Comparison of ENCODE assay signal across 21 cellular contexts in genomic region chr1:12570291-12570690, GRCh38. TPM values are rescaled to one million over a fixed set of nuclear protein-coding genes. Genes with fewer than 3 reads are reported as not detected.
DNase-seq lines count a peak whose midpoint lies in the region; ATAC-seq, FAIRE-seq and TF ChIP-seq lines count a peak whose summit lies in the region.
"Had no signal": no experiment of that assay in that cellular context is flagged by ENCODE, and none has a peak within 500 bp of the region (broad histone marks: within the 10 kb centered on the region; RNA-seq: fewer than 3 reads in every experiment).

No MANE protein-coding gene starts in this region.

- H3K9me3 ChIP-seq in H9 (ENCODE audit: control insufficient read depth, low read depth, low read length) (no peaks in the 10 kb centered on the region), gastroesophageal sphincter (no peaks in the 10 kb centered on the region)
- H3K9me3 ChIP-seq: BLaER1, SJSA1 had no signal

- no peaks in the 10 kb centered on the region for H3K23me2 ChIP-seq in H9 (ENCODE audit: insufficient read length, low read depth, low read length, poor library complexity, severe bottlenecking)

- H3K4me3 ChIP-seq in gastroesophageal sphincter: no peak overlapping the region
- H3K4me3 ChIP-seq: BLaER1, SJSA1 had no signal

- DNase-seq in H9 (no peak), type B pancreatic cell (ENCODE audit: extremely low spot score, unreplicated experiment) (no peak), frontal cortex (ENCODE audit: low spot score in 2 of 2) (no peak), COLO668 (lab: John Stamatoyannopoulos, UW; ENCODE audit: unreplicated experiment) (no peak), GM03348 (ENCODE audit: low spot score) (no peak)
- no peak for DNase-seq in activated CD8-positive, alpha-beta T cell treated with anti-CD3 and anti-CD28 coated beads, Interleukin-2, amount 10 ng/mL, durations not matched to agents 7 days and 5 days
- DNase-seq: ACHN; CD4-positive, alpha-beta T cell; HFFc6; Kasumi-1; NCI-H1417; NCI-H187; NCI-H446 treated with DMSO at 0.1 percent for 48 hours; NCI-H526 treated with DMSO at 0.1 percent for 48 hours; OCI-M1 had no signal

- WGBS in H9 (ENCODE audit: extremely low coverage, insufficient read length, low lambda C conversion rate): no CpG with 5 or more reads among the region's 5 CpGs
- 94 to 100% methylated on average over 1 to 2 of the region's 5 CpGs for WGBS in gastroesophageal sphincter (ENCODE audit: low coverage in 1 of 2), 2 donors

- H2BK120ac ChIP-seq in H9 (ENCODE audit: low read depth, low read length, poor library complexity, severe bottlenecking): no peak overlapping the region

- H2BK15ac ChIP-seq in H9 (ENCODE audit: low read depth, low read length): no peak overlapping the region

- H3K9me3 Mint-ChIP-seq in H9: no peaks in the 10 kb centered on the region
- peaks cover 4% of the 10 kb centered on the region for H3K9me3 Mint-ChIP-seq in activated CD8-positive, alpha-beta T cell treated with anti-CD3 and anti-CD28 coated beads, Interleukin-2, amount 10 ng/mL, durations not matched to agents 7 days and 5 days (ENCODE audit: insufficient read depth)
- H3K9me3 Mint-ChIP-seq in type B pancreatic cell: no peaks in the 10 kb centered on the region
- H3K9me3 Mint-ChIP-seq: CD4-positive, alpha-beta T cell; HFFc6 had no signal

- no peak overlapping the region for H3T11ph ChIP-seq in H9 (ENCODE audit: low read length)

- H3K4me3 Mint-ChIP-seq in H9 (no peak overlapping the region), type B pancreatic cell (no peak overlapping the region)
- H3K4me3 Mint-ChIP-seq in activated CD8-positive, alpha-beta T cell treated with anti-CD3 and anti-CD28 coated beads, Interleukin-2, amount 10 ng/mL, durations not matched to agents 7 days and 5 days: no peak overlapping the region
- H3K4me3 Mint-ChIP-seq: CD4-positive, alpha-beta T cell; HFFc6 had no signal

- no peak for FAIRE-seq in frontal cortex (lab: Jason Lieb, UNC)
- FAIRE-seq: G401.6, H54 had no signal

- H2BK12ac ChIP-seq in H9 (ENCODE audit: insufficient read length, low read depth, low read length): no peak overlapping the region

- H3K27me3 ChIP-seq in H9 (ENCODE audit: insufficient read depth, low read length) (no peaks in the 10 kb centered on the region), gastroesophageal sphincter (no peaks in the 10 kb centered on the region)
- H3K27me3 ChIP-seq: BLaER1, SJSA1 had no signal

- no peak overlapping the region for H3K14ac ChIP-seq in H9 (ENCODE audit: insufficient read depth, low read length)

- TF ChIP-seq CTCF in H9 (conservative IDR thresholded peaks at IDR 0.05) (no peak), gastroesophageal sphincter (IDR thresholded peaks at IDR 0.05) (no peak), type B pancreatic cell (conservative IDR thresholded peaks at IDR 0.05) (no peak)

- no peaks in the 10 kb centered on the region for H4K20me1 ChIP-seq in H9 (ENCODE audit: control insufficient read depth, insufficient read depth, insufficient read length)
- H4K20me1 ChIP-seq: BLaER1 had no signal

- H3K56ac ChIP-seq in H9 (ENCODE audit: insufficient read length, low read depth, low read length): no peak overlapping the region

- H2BK5ac ChIP-seq in H9 (ENCODE audit: insufficient read length, low read length): no peak overlapping the region

- ATAC-seq in activated CD8-positive, alpha-beta T cell treated with anti-CD3 and anti-CD28 coated beads, Interleukin-2, amount 10 ng/mL, durations not matched to agents 7 days and 5 days: no peak
- no peak for ATAC-seq in gastroesophageal sphincter
- ATAC-seq: Right ventricle myocardium inferior had no signal

- H4K5ac ChIP-seq in H9 (ENCODE audit: insufficient read length, low read depth, low read length): no peak overlapping the region

- no peaks in the 10 kb centered on the region for H3K79me2 ChIP-seq in H9 (ENCODE audit: insufficient read depth, low read length)

- no peak overlapping the region for H3K9ac ChIP-seq in H9 (ENCODE audit: extremely low read depth, insufficient read length, low read length)
- H3K9ac ChIP-seq: BLaER1 had no signal

- no peak overlapping the region for H3K4ac ChIP-seq in H9 (ENCODE audit: low read depth, low read length)

- no peak for TF ChIP-seq EP300 in gastroesophageal sphincter (IDR thresholded peaks at IDR 0.05)

- no peak overlapping the region for H2AFZ ChIP-seq in H9 (ENCODE audit: low read length)

- peak overlapping the region; percentile 34 to 79 (median 51); a peak in 3 of 7 replicates for H3K27ac Mint-ChIP-seq in H9
- H3K27ac Mint-ChIP-seq in activated CD8-positive, alpha-beta T cell treated with anti-CD3 and anti-CD28 coated beads, Interleukin-2, amount 10 ng/mL, durations not matched to agents 7 days and 5 days: peak overlapping the region; percentile 43
- H3K27ac Mint-ChIP-seq in type B pancreatic cell: peak overlapping the region; percentile 63
- H3K27ac Mint-ChIP-seq: HFFc6 had no signal

- H3K18ac ChIP-seq in H9 (ENCODE audit: insufficient read length, low read depth, low read length): no peak overlapping the region

- H4K8ac ChIP-seq in H9 (replicated peaks; ENCODE audit: insufficient read length, low read depth, low read length): no peak overlapping the region

- TF ChIP-seq POLR2A in gastroesophageal sphincter (IDR thresholded peaks at IDR 0.05): no peak

- no peaks in the 10 kb centered on the region for H3K79me1 ChIP-seq in H9 (ENCODE audit: insufficient read depth, low read depth, low read length, poor library complexity, severe bottlenecking)

- H3K36me3 Mint-ChIP-seq in H9 (ENCODE audit: insufficient read depth in 1 of 3, low read depth in 3 of 3) (peaks cover 5 to 71% (median 67%) of the 10 kb centered on the region in 3 experiments), type B pancreatic cell (peaks cover 35% of the 10 kb centered on the region)
- H3K36me3 Mint-ChIP-seq in activated CD8-positive, alpha-beta T cell treated with anti-CD3 and anti-CD28 coated beads, Interleukin-2, amount 10 ng/mL, durations not matched to agents 7 days and 5 days (ENCODE audit: low read depth): peaks cover 79% of the 10 kb centered on the region

- H3K4me1 Mint-ChIP-seq in H9: no peaks in the 10 kb centered on the region
- no peaks in the 10 kb centered on the region for H3K4me1 Mint-ChIP-seq in activated CD8-positive, alpha-beta T cell treated with anti-CD3 and anti-CD28 coated beads, Interleukin-2, amount 10 ng/mL, durations not matched to agents 7 days and 5 days (ENCODE audit: low read depth)
- no peaks in the 10 kb centered on the region for H3K4me1 Mint-ChIP-seq in type B pancreatic cell (ENCODE audit: unreplicated experiment)

- no peak overlapping the region for H3K27ac ChIP-seq in H9 (ENCODE audit: insufficient read length, low read depth, low read length)
- H3K27ac ChIP-seq in gastroesophageal sphincter: peak overlapping the region in 3 of 4 donors; percentile 32 to 64 (median 54)
- H3K27ac ChIP-seq: BLaER1, SJSA1 had no signal

- H3K27me3 Mint-ChIP-seq in H9 (ENCODE audit: low read depth) (no peaks in the 10 kb centered on the region; the same call in 1 of the 2 replicates), type B pancreatic cell (no peaks in the 10 kb centered on the region)
- H3K27me3 Mint-ChIP-seq in activated CD8-positive, alpha-beta T cell treated with anti-CD3 and anti-CD28 coated beads, Interleukin-2, amount 10 ng/mL, durations not matched to agents 7 days and 5 days (ENCODE audit: low read depth): no peaks in the 10 kb centered on the region
- H3K27me3 Mint-ChIP-seq: CD4-positive, alpha-beta T cell had no signal

- POLR2A ChIA-PET in activated CD8-positive, alpha-beta T cell treated with anti-CD3 and anti-CD28 coated beads, Interleukin-2, amount 10 ng/mL, durations not matched to agents 7 days and 5 days (lab: Charles Lee): no interaction called here

- H2BK20ac ChIP-seq in H9 (ENCODE audit: low read depth, low read length, poor library complexity, severe bottlenecking): no peak overlapping the region

- H3K36me3 ChIP-seq in gastroesophageal sphincter: peaks cover 0 to 95% of the 10 kb centered on the region in 2 donors
- H3K36me3 ChIP-seq: SJSA1 had no signal

- H3K23ac ChIP-seq in H9 (ENCODE audit: insufficient read length, low read depth, low read length): no peak overlapping the region

- H4K91ac ChIP-seq in H9 (ENCODE audit: insufficient read length, low read depth, low read length): no peak overlapping the region

- H3K4me1 ChIP-seq in H9 (ENCODE audit: insufficient read depth, low read length) (no peaks in the 10 kb centered on the region), gastroesophageal sphincter (peaks cover 0 to 50% (median 2%) of the 10 kb centered on the region in 3 donors)

- H3K4me2 ChIP-seq in H9 (ENCODE audit: insufficient read depth, insufficient read length, low read length): no peak overlapping the region
- H3K4me2 ChIP-seq: BLaER1 had no signal

- CTCF ChIA-PET in activated CD8-positive, alpha-beta T cell treated with anti-CD3 and anti-CD28 coated beads, Interleukin-2, amount 10 ng/mL, durations not matched to agents 7 days and 5 days (lab: Charles Lee): no interaction called here

- H2AK5ac ChIP-seq in H9 (ENCODE audit: insufficient read length, low read length): no peak overlapping the region

RNA-seq across cellular contexts. Expression of gene DHRS3, which starts 47.7 kb away (rescaled TPM):
- total RNA-seq in H9 (2021) (52.2 and 54.5 TPM in 2 replicates), gastroesophageal sphincter (100 to 1,000 TPM; 115 to 211 (median 186) TPM), type B pancreatic cell (ENCODE audit: low replicate concordance) (143 and 276 TPM in 2 replicates), frontal cortex (13.0 TPM)
- 10 to 100 TPM; 86.8 to 89.5 TPM for total RNA-seq in activated CD8-positive, alpha-beta T cell treated with anti-CD3 and anti-CD28 coated beads, Interleukin-2, amount 10 ng/mL, durations not matched to agents 7 days and 5 days
